11 cellular contexts compared by ENCODE assay signal in the genomic region with DNA sequence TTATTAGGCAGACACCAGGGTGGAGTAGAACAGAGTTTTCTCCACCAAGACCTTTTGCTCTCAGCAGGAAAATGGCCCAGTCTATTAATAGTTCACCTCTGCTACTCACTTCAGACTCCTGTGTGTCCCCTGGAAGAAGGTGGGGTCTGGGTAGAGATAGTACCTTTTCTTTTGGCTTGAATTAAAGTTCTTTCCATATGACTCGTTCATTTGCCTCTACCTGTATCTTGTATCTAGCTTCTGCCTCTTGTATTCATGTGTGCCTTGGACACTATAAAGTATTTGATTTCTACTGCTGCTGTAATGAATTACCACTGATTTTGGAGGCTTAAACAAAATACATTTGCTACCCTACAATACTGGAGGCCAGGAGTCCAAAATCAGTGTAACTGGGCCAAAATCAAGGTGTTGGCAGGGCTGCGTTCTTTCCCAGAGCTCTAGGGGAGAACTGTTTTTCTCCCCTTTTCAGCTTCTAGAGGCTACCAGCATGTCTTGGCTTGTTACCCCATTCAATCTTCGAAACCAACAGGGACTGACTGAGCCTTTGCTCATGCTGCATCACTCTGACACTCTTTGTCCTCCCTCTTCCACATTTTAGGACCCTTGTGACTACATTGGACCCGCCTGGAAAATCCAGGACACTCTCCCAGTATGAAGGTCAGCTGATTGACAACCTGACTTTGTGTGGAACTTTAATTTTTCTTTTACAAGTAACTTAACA.
"Had no signal": no experiment of that assay in that cellular context is flagged by ENCODE, and none has a peak within 500 bp of the region (broad histone marks: within the 10 kb centered on the region; RNA-seq: fewer than 3 reads in every experiment).

No MANE protein-coding gene starts in this region.

- H3K27ac Mint-ChIP-seq: activated CD4-positive, alpha-beta T cell treated with anti-CD3 and anti-CD28 coated beads, Interleukin-2, amount 10 ng/mL, durations not matched to agents 24 days and 14 days; dendritic cell treated with granulocyte-macrophage colony-stimulating factor and Interleukin-4, amounts not matched to agents 40 ng/mL and 50 ng/mL, for 4 days; effector memory CD8-positive, alpha-beta T cell; stimulated activated memory B cell treated with anti-CD40 and anti-IgM and Interleukin-4, amounts not matched to agents 10 μg/mL and 1 μg/mL and 100 μg/mL, for 72 hours had no signal

- H3K4me3 Mint-ChIP-seq: activated CD4-positive, alpha-beta T cell treated with anti-CD3 and anti-CD28 coated beads, Interleukin-2, amount 10 ng/mL, durations not matched to agents 24 days and 14 days; dendritic cell treated with granulocyte-macrophage colony-stimulating factor and Interleukin-4, amounts not matched to agents 40 ng/mL and 50 ng/mL, for 4 days; effector memory CD8-positive, alpha-beta T cell; stimulated activated memory B cell treated with anti-CD40 and anti-IgM and Interleukin-4, amounts not matched to agents 10 μg/mL and 1 μg/mL and 100 μg/mL, for 72 hours had no signal

- H3K36me3 Mint-ChIP-seq: naive thymus-derived CD4-positive, alpha-beta T cell; stimulated activated memory B cell treated with anti-CD40 and anti-IgM and Interleukin-4, amounts not matched to agents 10 μg/mL and 1 μg/mL and 100 μg/mL, for 72 hours had no signal

- H3K4me1 Mint-ChIP-seq: stimulated activated memory B cell treated with anti-CD40 and anti-IgM and Interleukin-4, amounts not matched to agents 10 μg/mL and 1 μg/mL and 100 μg/mL, for 72 hours had no signal

- H3K4me3 ChIP-seq: lung, mucosa of descending colon, ovary had no signal

- DNase-seq: activated CD8-positive, alpha-beta memory T cell treated with anti-CD3 and anti-CD28 coated beads for 24 hours; ovary had no signal

- ATAC-seq: stimulated activated memory B cell treated with anti-CD40 and anti-IgM and Interleukin-4, amounts not matched to agents 10 μg/mL and 1 μg/mL and 100 μg/mL, for 72 hours had no signal

- H3K9me3 Mint-ChIP-seq: activated CD4-positive, alpha-beta T cell treated with anti-CD3 and anti-CD28 coated beads, Interleukin-2, amount 10 ng/mL, durations not matched to agents 24 days and 14 days; activated T-helper 17 cell treated with anti-CD3 and anti-CD28 coated beads, Interleukin-2, amount 50 U/mL, for 72 hours; dendritic cell treated with granulocyte-macrophage colony-stimulating factor and Interleukin-4, amounts not matched to agents 40 ng/mL and 50 ng/mL, for 4 days; effector memory CD8-positive, alpha-beta T cell; stimulated activated memory B cell treated with anti-CD40 and anti-IgM and Interleukin-4, amounts not matched to agents 10 μg/mL and 1 μg/mL and 100 μg/mL, for 72 hours had no signal

- H3K27me3 Mint-ChIP-seq: activated CD4-positive, alpha-beta T cell treated with anti-CD3 and anti-CD28 coated beads, Interleukin-2, amount 10 ng/mL, durations not matched to agents 24 days and 14 days; activated T-helper 17 cell treated with anti-CD3 and anti-CD28 coated beads, Interleukin-2, amount 50 U/mL, for 72 hours; dendritic cell treated with granulocyte-macrophage colony-stimulating factor and Interleukin-4, amounts not matched to agents 40 ng/mL and 50 ng/mL, for 4 days had no signal

- H3K27me3 ChIP-seq: brain microvascular endothelial cell, ovary had no signal

- H3K27ac ChIP-seq: brain microvascular endothelial cell, ovary had no signal

- H3K36me3 ChIP-seq: brain microvascular endothelial cell, ovary had no signal

- H3K9me3 ChIP-seq: mucosa of descending colon, ovary had no signal
